8 cellular contexts compared by ENCODE assay signal in the genomic region with DNA sequence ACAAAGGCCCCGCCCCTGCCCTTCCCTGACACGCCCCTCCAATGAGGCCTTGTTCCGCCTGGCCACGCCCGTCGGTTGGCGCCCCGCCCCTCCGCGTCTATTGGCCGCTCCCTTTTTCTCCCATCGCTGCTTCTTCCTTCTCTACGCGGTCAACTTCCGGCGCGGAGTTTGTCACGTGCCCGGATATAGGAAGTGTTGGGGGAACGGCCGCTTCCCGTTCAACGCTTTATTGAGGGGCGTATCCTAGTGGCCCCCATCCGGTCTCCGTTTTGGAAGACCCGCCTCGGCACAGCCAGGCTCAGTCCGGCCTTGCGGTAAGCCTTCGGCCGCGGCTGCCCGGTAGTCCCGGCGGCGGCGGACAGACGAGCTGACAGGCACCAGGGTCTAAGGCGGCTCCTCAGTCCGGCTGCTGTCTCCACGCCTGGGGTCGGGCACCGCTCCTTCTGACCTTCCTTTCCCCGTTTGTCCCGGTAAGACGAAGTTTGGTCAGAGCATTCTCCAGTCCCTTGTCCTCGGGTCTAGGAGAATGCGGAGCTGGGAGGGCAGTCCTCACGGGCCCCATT. TPM values are rescaled to one million over a fixed set of nuclear protein-coding genes. Genes with fewer than 3 reads are reported as not detected.
DNase-seq lines count a peak whose midpoint lies in the region; ATAC-seq and TF ChIP-seq lines count a peak whose summit lies in the region.

Gene EXOC1, plus strand, starts transcription at position 165 of the 563 bp plus-strand sequence. CDS start 4,676 bp downstream, outside the sequence.

- peaks cover 5% of the 10 kb centered on the region for H3K36me3 ChIP-seq in RWPE2 (ENCODE audit: low read depth)

- POLR2A ChIA-PET in naive thymus-derived CD8-positive, alpha-beta T cell (lab: Charles Lee): interaction anchor here (0.7 to 1.3 kb wide), 6 partner anchors 11 to 583 kb away, joined by 3 to 6 read pairs (median 4); partner anchors contain the start of genes PAICS and TMEM165

- H3K9me3 Mint-ChIP-seq in activated T-helper 2 cell treated with anti-CD3 and anti-CD28 coated beads, Interferon-gamma antibody, Interleukin-2, Interleukin-4, amounts not matched to agents 10 μg/mL and 5 μg/mL and 100 μg/mL, durations not matched to agents 14 hours and 24 hours and 36 hours: peaks cover 12% of the 10 kb centered on the region
- peaks cover 0 to 3% (median 0%) of the 10 kb centered on the region in 9 donors for H3K9me3 Mint-ChIP-seq in naive thymus-derived CD8-positive, alpha-beta T cell

- peaks cover 20% of the 10 kb centered on the region for H3K4me1 Mint-ChIP-seq in activated T-helper 2 cell treated with anti-CD3 and anti-CD28 coated beads, Interferon-gamma antibody, Interleukin-2, Interleukin-4, amounts not matched to agents 10 μg/mL and 5 μg/mL and 100 μg/mL, durations not matched to agents 14 hours and 24 hours and 36 hours (ENCODE audit: low read depth)
- H3K4me1 Mint-ChIP-seq in naive thymus-derived CD8-positive, alpha-beta T cell: peaks cover 18 to 46% (median 36%) of the 10 kb centered on the region in 4 donors

- peak within 1 kb of the TSS; percentile 18 for H3K4me3 Mint-ChIP-seq in activated T-helper 2 cell treated with anti-CD3 and anti-CD28 coated beads, Interferon-gamma antibody, Interleukin-2, Interleukin-4, amounts not matched to agents 10 μg/mL and 5 μg/mL and 100 μg/mL, durations not matched to agents 14 hours and 24 hours and 36 hours (ENCODE audit: low read depth)
- H3K4me3 Mint-ChIP-seq in naive thymus-derived CD8-positive, alpha-beta T cell: peak within 1 kb of the TSS in 6 of 10 donors; percentile 15 to 70 (median 62)

- H3K27ac ChIP-seq in RWPE2 (ENCODE audit: poor library complexity, severe bottlenecking): peak within 1 kb of the TSS; percentile 36

- intact Hi-C loops in activated T-helper 2 cell treated with anti-CD3 and anti-CD28 coated beads, Interferon-gamma antibody, Interleukin-2, Interleukin-4, amounts not matched to agents 10 μg/mL and 5 μg/mL and 100 μg/mL, durations not matched to agents 14 hours and 24 hours and 36 hours (cut with micrococcal nuclease): loop anchor here (1.0 to 5.0 kb wide), 6 partner anchors 13 to 506 kb away; partner anchors contain the start of genes CEP135, CLOCK, SRD5A3 and TMEM165

- no peaks in the 10 kb centered on the region for H3K27me3 Mint-ChIP-seq in activated T-helper 2 cell treated with anti-CD3 and anti-CD28 coated beads, Interferon-gamma antibody, Interleukin-2, Interleukin-4, amounts not matched to agents 10 μg/mL and 5 μg/mL and 100 μg/mL, durations not matched to agents 14 hours and 24 hours and 36 hours (ENCODE audit: low read depth)
- no peaks in the 10 kb centered on the region for H3K27me3 Mint-ChIP-seq in naive thymus-derived CD8-positive, alpha-beta T cell

- no peaks in the 10 kb centered on the region for H3K9me3 ChIP-seq in RWPE2 (ENCODE audit: severe bottlenecking)

- H3K27ac Mint-ChIP-seq in activated T-helper 2 cell treated with anti-CD3 and anti-CD28 coated beads, Interferon-gamma antibody, Interleukin-2, Interleukin-4, amounts not matched to agents 10 μg/mL and 5 μg/mL and 100 μg/mL, durations not matched to agents 14 hours and 24 hours and 36 hours: peak within 1 kb of the TSS; percentile 89
- peak within 1 kb of the TSS in 8 of 10 donors; percentile 34 to 96 (median 87) for H3K27ac Mint-ChIP-seq in naive thymus-derived CD8-positive, alpha-beta T cell

- peak; percentile 91 for ATAC-seq in RWPE2 (ENCODE audit: low read depth)
- peak; percentile 91 to 93 for ATAC-seq in naive thymus-derived CD8-positive, alpha-beta T cell

- H3K27me3 ChIP-seq in RWPE2 (ENCODE audit: insufficient read depth, poor library complexity, severe bottlenecking): no peaks in the 10 kb centered on the region

- H3K4me3 ChIP-seq in RWPE2 (ENCODE audit: severe bottlenecking) (peak within 1 kb of the TSS; percentile 52), fibroblast of mammary gland (ENCODE audit: control insufficient read depth, low read depth, low read length) (peak within 1 kb of the TSS; percentile 95)

- peaks cover 20% of the 10 kb centered on the region for H3K36me3 Mint-ChIP-seq in activated T-helper 2 cell treated with anti-CD3 and anti-CD28 coated beads, Interferon-gamma antibody, Interleukin-2, Interleukin-4, amounts not matched to agents 10 μg/mL and 5 μg/mL and 100 μg/mL, durations not matched to agents 14 hours and 24 hours and 36 hours (ENCODE audit: low read depth)
- peaks cover 0 to 17% (median 11%) of the 10 kb centered on the region in 3 donors for H3K36me3 Mint-ChIP-seq in naive thymus-derived CD8-positive, alpha-beta T cell

- no peak for TF ChIP-seq CTCF in RWPE2 (IDR thresholded peaks at IDR 0.05; ENCODE audit: poor library complexity, severe bottlenecking)
- TF ChIP-seq CTCF in fibroblast of mammary gland (conservative IDR thresholded peaks at IDR 0.05; ENCODE audit: control insufficient read depth, insufficient read depth, low read depth, low read length): no peak

- H3K4me1 ChIP-seq in RWPE2 (ENCODE audit: insufficient read depth, poor library complexity, severe bottlenecking): peaks cover 17% of the 10 kb centered on the region

- DNase-seq in EH (ENCODE audit: low read depth) (peak; percentile 98), H4 (ENCODE audit: low spot score) (peak; percentile 96), LoVo (ENCODE audit: low spot score) (peak; percentile 96), RWPE2 (ENCODE audit: low spot score) (peak; percentile 97), fibroblast of mammary gland (ENCODE audit: low read depth) (peak; percentile 95)
- peak; percentile 94 for DNase-seq in activated T-helper 2 cell treated with anti-CD3 and anti-CD28 coated beads, Interferon-gamma antibody, Interleukin-2, Interleukin-4, amounts not matched to agents 10 μg/mL and 5 μg/mL and 100 μg/mL, durations not matched to agents 14 hours and 24 hours and 36 hours (ENCODE audit: low spot score)
- DNase-seq in naive thymus-derived CD8-positive, alpha-beta T cell: peak; percentile 92 to 97 (median 94)
- peak; percentile 91 to 96 (median 93) for DNase-seq in stimulated activated naive CD4-positive, alpha-beta T cell (lab: John Stamatoyannopoulos, UW)

RNA-seq across cellular contexts. Expression of gene EXOC1, which starts in this region (rescaled TPM):
- total RNA-seq in H4 (2014; rRNA removed; shearing (Covaris generic)): 24.0 and 25.1 TPM in 2 replicates
- total RNA-seq in activated T-helper 2 cell treated with anti-CD3 and anti-CD28 coated beads, Interferon-gamma antibody, Interleukin-2, Interleukin-4, amounts not matched to agents 10 μg/mL and 5 μg/mL and 100 μg/mL, durations not matched to agents 14 hours and 24 hours and 36 hours: 20.4 and 22.2 TPM in 2 replicates
- total RNA-seq in naive thymus-derived CD8-positive, alpha-beta T cell: 10 to 100 TPM; 41.3 to 41.9 TPM
- polyA plus RNA-seq in naive thymus-derived CD8-positive, alpha-beta T cell: 10 to 100 TPM in 2 of 3 donors, 1 to 10 TPM in 1; 5.8 to 14.6 (median 13.1) TPM

Comparison
In these comparisons a context has a peak if more than half of its experiments do, and no peak if none do; other contexts are left out.
1. Peak in every context shown above with its lines: DNase-seq, ATAC-seq, H3K4me3 ChIP-seq and H3K27ac ChIP-seq.